ENCODE assay signal across 8 cellular contexts in the genomic region with DNA sequence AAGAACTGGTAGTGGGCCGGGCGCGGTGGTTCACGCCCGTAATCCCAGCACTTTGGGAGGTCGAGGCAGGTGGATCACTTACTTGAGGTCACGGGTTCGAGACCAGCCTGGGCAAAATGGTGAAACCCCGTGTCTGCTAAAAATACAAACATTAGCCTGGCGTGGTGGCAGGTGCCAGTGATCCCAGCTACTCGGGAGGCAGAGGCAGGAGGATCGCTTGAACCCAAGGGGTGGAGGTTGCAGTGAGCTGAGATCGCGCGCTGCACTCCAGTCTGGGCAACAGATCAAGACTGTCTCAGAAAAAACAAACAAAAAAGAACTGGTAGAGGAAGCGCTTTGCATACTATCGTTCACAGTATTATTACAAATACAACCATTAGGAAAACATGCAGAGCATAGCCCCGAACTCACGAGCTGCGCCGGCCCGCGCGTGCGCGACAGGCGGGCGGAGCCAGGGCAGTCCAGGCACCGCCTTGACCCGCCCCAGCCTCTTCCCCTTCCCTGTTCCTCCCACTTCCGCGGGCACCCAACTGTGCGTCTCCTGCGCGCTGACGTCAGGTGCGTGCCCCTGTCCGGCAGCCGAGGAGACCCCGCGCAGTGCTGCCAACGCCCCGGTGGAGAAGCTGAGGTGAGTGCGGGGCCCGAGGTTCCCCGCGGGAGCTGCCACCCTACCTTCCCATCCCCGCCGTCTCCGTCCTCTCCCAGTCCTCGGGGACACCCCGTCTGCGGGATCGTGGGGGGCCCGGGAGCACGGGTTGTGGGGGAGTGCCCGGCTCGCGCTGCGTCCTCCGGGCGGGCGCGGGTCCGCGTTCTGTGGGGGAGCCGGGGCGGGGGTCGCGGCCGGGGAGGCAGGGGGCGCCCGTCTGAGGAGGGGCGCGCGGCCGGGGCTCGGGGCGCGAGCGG. TPM values are rescaled to one million over a fixed set of nuclear protein-coding genes. Genes with fewer than 3 reads are reported as not detected.
DNase-seq lines count a peak whose midpoint lies in the region; ATAC-seq and TF ChIP-seq lines count a peak whose summit lies in the region.

A gene (plus strand): TSS at position 595 of the 903 bp plus-strand sequence. CDS start 25,770 bp downstream, outside the sequence.

- peak within 1 kb of the TSS; percentile 98 for H3K4me3 ChIP-seq in mucosa of descending colon

- peak within 1 kb of the TSS; percentile 89 to 99 (median 96) for H3K4me3 Mint-ChIP-seq in IgD-negative memory B cell

- H3K27ac Mint-ChIP-seq in IgD-negative memory B cell: peak within 1 kb of the TSS; percentile 96 to 97 (median 96)

- no peaks in the 10 kb centered on the region for H3K9me3 Mint-ChIP-seq in IgD-negative memory B cell

- H3K9me3 ChIP-seq in mucosa of descending colon: no peaks in the 10 kb centered on the region

- peaks cover 21% of the 10 kb centered on the region for H3K4me1 ChIP-seq in mucosa of descending colon (ENCODE audit: low read depth)

- DNase-seq in DMS 273 (lab: John Stamatoyannopoulos, UW; ENCODE audit: unreplicated experiment) (peak; percentile 98), OCI-M1 (lab: John Stamatoyannopoulos, UW) (peak; percentile 98), activated T-cell treated with anti-CD3 and anti-CD28 coated beads for 24 hours (ENCODE audit: low read depth) (peak; percentile 97), epidermal melanocyte (ENCODE audit: insufficient read length, low spot score) (peak; percentile 87), mucosa of descending colon (peak; percentile 98 to 99 (median 99))
- DNase-seq in stimulated activated CD8-positive, alpha-beta memory T cell treated with anti-CD3 and anti-CD28 coated beads, Interleukin-4, amount 100 ng/mL, for 1 hour (ENCODE audit: low read depth in 2 of 2, low spot score in 1 of 2): peak; percentile 93 to 96

- H3K36me3 ChIP-seq in mucosa of descending colon (ENCODE audit: low read depth): no peaks in the 10 kb centered on the region

- ATAC-seq in GM21528 (IDR thresholded peaks at IDR 0.05; ENCODE audit: low FRiP score, unreplicated experiment) (peak; percentile 90), mucosa of descending colon (peak; percentile 98)

- peaks cover 23 to 39% (median 36%) of the 10 kb centered on the region in 3 donors for H3K4me1 Mint-ChIP-seq in IgD-negative memory B cell

- no peaks in the 10 kb centered on the region for H3K27me3 Mint-ChIP-seq in IgD-negative memory B cell

- H3K36me3 Mint-ChIP-seq in IgD-negative memory B cell: peaks cover 8% of the 10 kb centered on the region

- TF ChIP-seq CTCF in mucosa of descending colon (IDR thresholded peaks at IDR 0.05): no peak

- intact Hi-C loops in mucosa of descending colon (cut with DNase I, micrococcal nuclease): no loop called here

RNA-seq across cellular contexts. Expression of the gene that starts here (rescaled TPM):
- 268 TPM for polyA plus RNA-seq in IgD-negative memory B cell
- total RNA-seq in mucosa of descending colon: 100 to 1,000 TPM; 231 to 292 (median 282) TPM

Comparison
In these comparisons a context has a peak if more than half of its experiments do, and no peak if none do; other contexts are left out.
1. Peak in every context shown above with its lines: DNase-seq, ATAC-seq and H3K4me3 ChIP-seq.